ENCODE assay signal across 8 cellular contexts in the genomic region with DNA sequence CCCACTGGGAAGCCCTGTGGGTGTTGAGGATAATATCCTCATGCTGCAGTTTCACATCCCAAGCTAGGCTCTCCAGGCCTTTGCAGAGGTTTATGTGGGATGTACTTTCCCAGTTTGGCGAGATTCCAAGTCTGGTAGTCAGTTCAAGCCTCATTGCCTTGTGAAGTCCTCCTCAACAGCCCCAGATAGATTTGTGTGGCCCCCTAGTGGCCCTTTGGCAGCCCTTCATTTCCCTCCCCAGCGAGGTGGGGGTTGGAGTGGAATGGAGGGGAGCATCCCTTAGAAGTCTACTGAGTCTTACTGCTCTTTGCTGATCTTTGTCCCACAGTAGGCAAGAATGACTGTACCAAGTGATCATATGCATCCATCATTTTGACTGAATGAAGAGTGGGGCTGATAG.
DNase-seq lines count a peak whose midpoint lies in the region; ATAC-seq and TF ChIP-seq lines count a peak whose summit lies in the region.

No MANE protein-coding gene starts in this region.

- H3K4me3 Mint-ChIP-seq in T-cell: no peak overlapping the region

- peak; percentile 34; the same call in 1 of the 2 replicates for TF ChIP-seq CTCF in GM12875 (IDR thresholded peaks at IDR 0.05; ENCODE audit: borderline replicate concordance, insufficient read depth, low read depth, low read length)

- no peaks in the 10 kb centered on the region for H3K4me1 Mint-ChIP-seq in T-cell

- H3K27ac Mint-ChIP-seq in T-cell: no peak overlapping the region

- POLR2A ChIA-PET in T-cell (lab: Charles Lee): no interaction called here

- DNase-seq in NCI-H526 (lab: John Stamatoyannopoulos, UW): peak; percentile 21 to 53
- DNase-seq in dermis microvascular lymphatic vessel endothelial cell (ENCODE audit: low read depth in 2 of 2): peak; percentile 54 to 85
- DNase-seq in mucosa of gallbladder (ENCODE audit: low spot score): peak; percentile 18
- no peak for DNase-seq in OCI-M2 (lab: John Stamatoyannopoulos, UW; ENCODE audit: unreplicated experiment)
- DNase-seq in activated CD4-positive, alpha-beta T cell treated with anti-CD3 and anti-CD28 coated beads, Interleukin-2, amount 50 U/mL, for 48 hours: no peak
- DNase-seq in T-cell: no peak

- CTCF ChIA-PET in T-cell (lab: Charles Lee): no interaction called here

- no peaks in the 10 kb centered on the region for H3K36me3 Mint-ChIP-seq in T-cell

- H3K9me3 Mint-ChIP-seq in T-cell: peaks cover 20 to 26% (median 22%) of the 10 kb centered on the region in 3 donors

- ATAC-seq in GM19023 (IDR thresholded peaks at IDR 0.05; ENCODE audit: unreplicated experiment) (no peak), T-cell (replicated peaks in 1 of 4) (no peak)

- no peaks in the 10 kb centered on the region for H3K27me3 Mint-ChIP-seq in T-cell

- no peak overlapping the region for H3K4me3 ChIP-seq in GM12875 (ENCODE audit: low read depth, low read length)

Comparison
In these comparisons a context has a peak if more than half of its experiments do, and no peak if none do; other contexts are left out.
1. DNase-seq: peak in NCI-H526 (2 of 2), dermis microvascular lymphatic vessel endothelial cell (2 of 2) and mucosa of gallbladder (single experiment); none in OCI-M2 (single experiment), activated CD4-positive, alpha-beta T cell treated with anti-CD3 and anti-CD28 coated beads, Interleukin-2, amount 50 U/mL, for 48 hours (0 of 2) and T-cell (0 of 34).